In the genomic region with DNA sequence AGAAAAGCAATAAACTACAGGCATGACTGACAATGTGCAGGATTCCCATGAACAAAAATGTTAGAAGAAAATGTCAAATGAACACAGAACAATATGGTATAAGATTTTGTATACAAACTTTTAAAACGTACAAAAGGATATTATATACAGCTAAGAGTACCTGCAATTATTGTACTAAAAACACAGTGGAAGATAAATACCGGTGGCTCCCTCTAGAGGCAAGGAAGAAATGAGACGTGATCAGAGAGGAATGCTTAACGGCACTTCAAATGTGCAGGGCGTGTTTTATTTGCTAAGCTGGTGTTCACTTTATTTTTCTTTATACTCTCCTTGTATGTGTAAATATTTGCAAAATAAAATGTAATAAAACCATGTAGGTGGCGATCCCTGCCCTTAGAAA, we compare ENCODE assay signal across 9 cellular contexts.
A peak's percentile ranks its signal among the peaks of the same experiment; 100 is the strongest.
DNase-seq lines count a peak whose midpoint lies in the region; ATAC-seq and TF ChIP-seq lines count a peak whose summit lies in the region.
"Had no signal": no experiment of that assay in that cellular context is flagged by ENCODE, and none has a peak within 500 bp of the region (broad histone marks: within the 10 kb centered on the region; RNA-seq: fewer than 3 reads in every experiment).

No MANE protein-coding gene starts in this region.

- H3K27ac Mint-ChIP-seq in activated naive CD4-positive, alpha-beta T cell treated with anti-CD3 and anti-CD28 coated beads, Interleukin-2, amount 10 ng/mL, durations not matched to agents 7 days and 5 days, result no peak overlapping the region

- no peaks in the 10 kb centered on the region for H3K27me3 Mint-ChIP-seq in activated naive CD4-positive, alpha-beta T cell treated with anti-CD3 and anti-CD28 coated beads, Interleukin-2, amount 10 ng/mL, durations not matched to agents 7 days and 5 days

- H3K4me1 Mint-ChIP-seq in activated naive CD4-positive, alpha-beta T cell treated with anti-CD3 and anti-CD28 coated beads, Interleukin-2, amount 10 ng/mL, durations not matched to agents 7 days and 5 days, result peaks cover 42% of the 10 kb centered on the region

- H3K9me3 Mint-ChIP-seq in activated naive CD4-positive, alpha-beta T cell treated with anti-CD3 and anti-CD28 coated beads, Interleukin-2, amount 10 ng/mL, durations not matched to agents 7 days and 5 days, result peaks cover 15% of the 10 kb centered on the region

- H3K27me3 ChIP-seq in right atrium auricular region, result no peaks in the 10 kb centered on the region
- H3K27me3 ChIP-seq: thyroid gland had no signal

- H3K4me1 ChIP-seq in right atrium auricular region, result no peaks in the 10 kb centered on the region

- CTCF ChIA-PET in activated naive CD4-positive, alpha-beta T cell treated with anti-CD3 and anti-CD28 coated beads, Interleukin-2, amount 10 ng/mL, durations not matched to agents 7 days and 5 days (lab: Charles Lee), result interaction anchor here (0.7 to 2.3 kb wide), 20 partner anchors 10 to 335 kb away, joined by 3 to 16 read pairs (median 5); no protein-coding TSS in a partner anchor

- in situ Hi-C loops in G401 (cut with HindIII; ENCODE audit: low sequenced_read_pairs), result no loop called here

- DNase-seq in G401 (ENCODE audit: low spot score) (peak; percentile 14), HFF-Myc (ENCODE audit: extremely low read depth, low read depth) (peak; percentile 16), NOMO-1 treated with DMSO at 0.1 percent for 48 hours (lab: John Stamatoyannopoulos, UW; ENCODE audit: unreplicated experiment) (peak; percentile 77), right atrium auricular region (ENCODE audit: low spot score) (no peak), omental fat pad (ENCODE audit: low spot score) (no peak)
- DNase-seq in activated naive CD4-positive, alpha-beta T cell treated with anti-CD3 and anti-CD28 coated beads, Interleukin-2, amount 10 ng/mL, durations not matched to agents 7 days and 5 days, result peak; percentile 62
- DNase-seq in stimulated activated CD4-positive, alpha-beta T cell treated with anti-CD3 and anti-CD28 coated beads, Interleukin-2, amount 100 ng/mL, for 48 hours, result peak; percentile 12 to 43

- no peak overlapping the region for H3K4me3 Mint-ChIP-seq in activated naive CD4-positive, alpha-beta T cell treated with anti-CD3 and anti-CD28 coated beads, Interleukin-2, amount 10 ng/mL, durations not matched to agents 7 days and 5 days

- peak; percentile 48 for TF ChIP-seq CTCF in HFF-Myc (IDR thresholded peaks at IDR 0.05; ENCODE audit: low read depth, low read length, missing control alignments)
- peak; percentile 19 to 70 for TF ChIP-seq CTCF in right atrium auricular region (IDR thresholded peaks at IDR 0.05)
- no peak for TF ChIP-seq CTCF in omental fat pad (IDR thresholded peaks at IDR 0.05)

- no peak overlapping the region for H3K4me3 ChIP-seq in HFF-Myc (replicated peaks; ENCODE audit: low read depth, low read length)
- no peak overlapping the region for H3K4me3 ChIP-seq in right atrium auricular region
- H3K4me3 ChIP-seq: thyroid gland had no signal

- no peak overlapping the region for H3K27ac ChIP-seq in right atrium auricular region
- H3K27ac ChIP-seq: thyroid gland had no signal

- H3K36me3 Mint-ChIP-seq in activated naive CD4-positive, alpha-beta T cell treated with anti-CD3 and anti-CD28 coated beads, Interleukin-2, amount 10 ng/mL, durations not matched to agents 7 days and 5 days, result peaks cover 16% of the 10 kb centered on the region

- ATAC-seq in omental fat pad (ENCODE audit: low FRiP score), result no peak
- no peak for ATAC-seq in HG03439 (IDR thresholded peaks at IDR 0.05; ENCODE audit: unreplicated experiment)

- no peaks in the 10 kb centered on the region for H3K9me3 ChIP-seq in right atrium auricular region
- H3K9me3 ChIP-seq: thyroid gland had no signal

- no peaks in the 10 kb centered on the region for H3K36me3 ChIP-seq in right atrium auricular region
- H3K36me3 ChIP-seq: thyroid gland had no signal

Comparison
In these comparisons a context has a peak if more than half of its experiments do, and no peak if none do; other contexts are left out.
1. DNase-seq: peak in G401 (single experiment), HFF-Myc (single experiment), NOMO-1 treated with DMSO at 0.1 percent for 48 hours (single experiment), activated naive CD4-positive, alpha-beta T cell treated with anti-CD3 and anti-CD28 coated beads, Interleukin-2, amount 10 ng/mL, durations not matched to agents 7 days and 5 days (single experiment) and stimulated activated CD4-positive, alpha-beta T cell treated with anti-CD3 and anti-CD28 coated beads, Interleukin-2, amount 100 ng/mL, for 48 hours (2 of 2); none in right atrium auricular region (single experiment) and omental fat pad (single experiment).
2. CTCF ChIP-seq: peak in HFF-Myc (single experiment) and right atrium auricular region (2 of 2); none in omental fat pad (0 of 3).